8 cellular contexts compared by ENCODE assay signal in genomic region chr11:128467610-128468041, GRCh38.
DNase-seq lines count a peak whose midpoint lies in the region; ATAC-seq and TF ChIP-seq lines count a peak whose summit lies in the region.

No MANE protein-coding gene starts in this region.

- DNase-seq in CD8-positive, alpha-beta T cell, result peak in 2 of 7 experiments; percentile 47 to 59
- peak; percentile 85 for DNase-seq in RKO (ENCODE audit: low spot score)
- no peak for DNase-seq in colonic mucosa
- peak; percentile 31 for DNase-seq in mucosa of gallbladder (ENCODE audit: low spot score)
- DNase-seq in NCI-H2196 treated with DMSO at 0.1 percent for 48 hours (lab: John Stamatoyannopoulos, UW; ENCODE audit: unreplicated experiment), result no peak
- DNase-seq in stimulated activated CD4-positive, alpha-beta T cell treated with anti-CD3 and anti-CD28 coated beads, Interleukin-2, amount 100 ng/mL, for 48 hours, result no peak

- intact Hi-C loops in CD8-positive, alpha-beta T cell (cut with DNase I, micrococcal nuclease), result loop anchor here (2.0 to 5.0 kb wide), 4 partner anchors 15 to 290 kb away; no protein-coding TSS in a partner anchor
- intact Hi-C loops in colonic mucosa (cut with DNase I), result no loop called here

- H3K4me1 ChIP-seq in CD8-positive, alpha-beta T cell (ENCODE audit: insufficient read depth, low read length), result peaks cover 100% of the 10 kb centered on the region
- peaks cover 12% of the 10 kb centered on the region for H3K4me1 ChIP-seq in colonic mucosa

- H3K9me3 Mint-ChIP-seq in CD8-positive, alpha-beta T cell, result no peaks in the 10 kb centered on the region

- H3K4me3 Mint-ChIP-seq in CD8-positive, alpha-beta T cell, result peak overlapping the region; percentile 70

- ATAC-seq in CD8-positive, alpha-beta T cell, result no peak
- ATAC-seq in GM19351 (IDR thresholded peaks at IDR 0.05; ENCODE audit: unreplicated experiment), result no peak
- ATAC-seq in HG02798 (IDR thresholded peaks at IDR 0.05; ENCODE audit: poor library complexity, unreplicated experiment), result no peak

- H3K27me3 ChIP-seq in CD8-positive, alpha-beta T cell (ENCODE audit: insufficient read depth, low read length), result no peaks in the 10 kb centered on the region
- no peaks in the 10 kb centered on the region for H3K27me3 ChIP-seq in colonic mucosa

- CTCF ChIA-PET in CD8-positive, alpha-beta T cell (lab: Charles Lee), result interaction anchor here (1.0 to 5.5 kb wide), 10 partner anchors 41 to 177 kb away, joined by 3 to 22 read pairs (median 7); no protein-coding TSS in a partner anchor

- peaks cover 98% of the 10 kb centered on the region for H3K36me3 Mint-ChIP-seq in CD8-positive, alpha-beta T cell

- no peak for TF ChIP-seq CTCF in CD8-positive, alpha-beta T cell (IDR thresholded peaks at IDR 0.05)
- TF ChIP-seq CTCF in colonic mucosa (IDR thresholded peaks at IDR 0.05), result no peak

- peak overlapping the region; percentile 94 for H3K27ac Mint-ChIP-seq in CD8-positive, alpha-beta T cell

- POLR2A ChIA-PET in CD8-positive, alpha-beta T cell (lab: Charles Lee), result interaction anchor here (0.6 to 10.8 kb wide), 19 partner anchors 9 to 268 kb away, joined by 3 to 185 read pairs (median 5); no protein-coding TSS in a partner anchor

- no peak overlapping the region for H3K9ac ChIP-seq in colonic mucosa (ENCODE audit: low read depth in 2 of 2, low read length in 2 of 2)

- H3K4me1 Mint-ChIP-seq in CD8-positive, alpha-beta T cell (ENCODE audit: low read depth), result peaks cover 100% of the 10 kb centered on the region

- no peaks in the 10 kb centered on the region for H3K9me3 ChIP-seq in CD8-positive, alpha-beta T cell (ENCODE audit: low read length)
- H3K9me3 ChIP-seq in colonic mucosa, result no peaks in the 10 kb centered on the region

- no peaks in the 10 kb centered on the region for H3K27me3 Mint-ChIP-seq in CD8-positive, alpha-beta T cell (ENCODE audit: low read depth)

- H3K4me3 ChIP-seq in CD8-positive, alpha-beta T cell (ENCODE audit: low read depth, low read length), result peak overlapping the region; percentile 5
- H3K4me3 ChIP-seq in colonic mucosa, result no peak overlapping the region

- H3K36me3 ChIP-seq in CD8-positive, alpha-beta T cell (ENCODE audit: insufficient read depth, low read length), result peaks cover 78% of the 10 kb centered on the region
- no peaks in the 10 kb centered on the region for H3K36me3 ChIP-seq in colonic mucosa

- H3K27ac ChIP-seq in CD8-positive, alpha-beta T cell (ENCODE audit: low read depth, low read length), result peak overlapping the region; percentile 68
- H3K27ac ChIP-seq in colonic mucosa, result peak overlapping the region; percentile 31

Comparison
In these comparisons a context has a peak if more than half of its experiments do, and no peak if none do; other contexts are left out.
1. DNase-seq: peak in RKO (single experiment) and mucosa of gallbladder (single experiment); none in colonic mucosa (single experiment), NCI-H2196 treated with DMSO at 0.1 percent for 48 hours (single experiment) and stimulated activated CD4-positive, alpha-beta T cell treated with anti-CD3 and anti-CD28 coated beads, Interleukin-2, amount 100 ng/mL, for 48 hours (0 of 2).